8 cellular contexts compared by ENCODE assay signal in genomic region chr1:197838836-197839235, GRCh38.
A peak's percentile ranks its signal among the peaks of the same experiment; 100 is the strongest.
DNase-seq lines count a peak whose midpoint lies in the region; ATAC-seq lines count a peak whose summit lies in the region.
"Had no signal": no experiment of that assay in that cellular context is flagged by ENCODE, and none has a peak within 500 bp of the region (broad histone marks: within the 10 kb centered on the region; RNA-seq: fewer than 3 reads in every experiment).

No MANE protein-coding gene starts in this region.

- no peak overlapping the region for H3K27ac Mint-ChIP-seq in activated naive CD4-positive, alpha-beta T cell treated with anti-CD3 and anti-CD28 coated beads for 36 hours

- CTCF ChIA-PET in activated naive CD4-positive, alpha-beta T cell treated with anti-CD3 and anti-CD28 coated beads for 36 hours (lab: Charles Lee) = no interaction called here

- no peaks in the 10 kb centered on the region for H3K27me3 Mint-ChIP-seq in activated naive CD4-positive, alpha-beta T cell treated with anti-CD3 and anti-CD28 coated beads for 36 hours (ENCODE audit: low read depth)

- no peaks in the 10 kb centered on the region for H3K9me3 Mint-ChIP-seq in activated naive CD4-positive, alpha-beta T cell treated with anti-CD3 and anti-CD28 coated beads for 36 hours

- H3K4me1 Mint-ChIP-seq in activated naive CD4-positive, alpha-beta T cell treated with anti-CD3 and anti-CD28 coated beads for 36 hours (ENCODE audit: low read depth) = no peaks in the 10 kb centered on the region

- intact Hi-C loops in activated naive CD4-positive, alpha-beta T cell treated with anti-CD3 and anti-CD28 coated beads for 36 hours (cut with micrococcal nuclease) = no loop called here

- H3K36me3 Mint-ChIP-seq in activated naive CD4-positive, alpha-beta T cell treated with anti-CD3 and anti-CD28 coated beads for 36 hours (ENCODE audit: low read depth) = no peaks in the 10 kb centered on the region

- no peak overlapping the region for H3K4me3 Mint-ChIP-seq in activated naive CD4-positive, alpha-beta T cell treated with anti-CD3 and anti-CD28 coated beads for 36 hours

- DNase-seq in NOMO-1 treated with dmso at 0.1 percent for 144 hours (lab: John Stamatoyannopoulos, UW; ENCODE audit: unreplicated experiment) (peak; percentile 75), dermis blood vessel endothelial cell (peak; percentile 77), stromal cell of bone marrow (ENCODE audit: low read depth) (peak; percentile 76), mesenteric fat pad (ENCODE audit: low spot score) (no peak)
- no peak for DNase-seq in activated naive CD4-positive, alpha-beta T cell treated with anti-CD3 and anti-CD28 coated beads for 36 hours
- DNase-seq: stimulated activated CD4-positive, alpha-beta T cell treated with anti-CD3 and anti-CD28 coated beads, Interleukin-4, amount 100 ng/mL, for 1 hour had no signal

- ATAC-seq in GM21360 (IDR thresholded peaks at IDR 0.05; ENCODE audit: unreplicated experiment) = peak; percentile 71
- ATAC-seq in GM19023 (IDR thresholded peaks at IDR 0.05; ENCODE audit: unreplicated experiment) = no peak

Comparison
In these comparisons a context has a peak if more than half of its experiments do, and no peak if none do; other contexts are left out.
1. DNase-seq: peak in NOMO-1 treated with dmso at 0.1 percent for 144 hours (single experiment), dermis blood vessel endothelial cell (single experiment) and stromal cell of bone marrow (single experiment); none in mesenteric fat pad (single experiment) and activated naive CD4-positive, alpha-beta T cell treated with anti-CD3 and anti-CD28 coated beads for 36 hours (single experiment).